In the genomic region with DNA sequence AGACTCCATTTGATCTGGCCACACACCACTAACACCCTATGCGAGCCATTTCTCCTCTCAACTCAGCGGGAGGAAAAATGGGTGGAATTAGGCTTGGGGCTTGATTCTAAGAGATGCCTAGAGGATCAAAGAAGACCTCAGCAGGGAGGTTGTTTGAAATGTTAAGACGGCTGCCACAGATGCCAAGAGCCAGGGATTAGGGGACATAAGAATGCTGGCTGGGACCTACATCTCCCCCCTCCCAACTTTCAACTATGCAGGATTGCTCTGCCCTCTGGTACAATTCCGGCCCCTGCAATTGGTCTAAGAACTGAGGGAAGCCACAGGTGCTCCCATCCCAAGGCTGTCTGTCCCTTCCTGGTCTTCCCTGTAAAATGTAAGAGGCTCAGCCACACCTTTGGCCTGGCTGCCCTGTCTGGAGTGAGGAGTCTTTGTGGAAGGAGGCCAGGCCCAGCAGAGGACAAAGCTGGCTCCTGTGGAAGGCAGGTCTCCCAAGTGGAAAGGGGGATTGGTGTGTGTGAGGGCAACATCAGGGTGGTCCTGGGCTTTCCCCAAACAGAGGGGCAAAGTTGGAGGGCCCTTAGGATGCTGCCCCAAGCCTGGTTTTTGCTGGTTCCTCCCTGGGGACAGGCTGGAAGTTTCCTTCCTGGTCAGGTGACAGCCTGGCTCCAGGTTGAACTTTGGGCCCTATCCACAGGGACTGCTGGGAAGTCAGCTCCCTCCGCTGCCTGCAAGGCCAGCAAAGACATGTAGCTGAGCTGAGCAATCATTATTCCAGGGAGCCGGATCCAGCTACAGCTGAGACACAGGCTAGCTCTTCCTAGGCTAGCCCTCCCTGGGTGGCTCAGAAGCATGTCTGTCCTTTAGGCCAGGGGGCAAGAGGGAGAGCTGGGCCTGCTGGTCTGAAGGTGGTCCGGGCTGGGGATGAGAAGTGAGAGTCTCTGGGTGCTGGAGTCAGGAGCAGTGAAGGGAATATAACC, we compare ENCODE assay signal across 1 cellular context.
A peak's percentile ranks its signal among the peaks of the same experiment; 100 is the strongest.
TF ChIP-seq lines count a peak whose summit lies in the region.

No MANE protein-coding gene starts in this region.

TF ChIP-seq in HepG2, 621 proteins besides CTCF, POLR2A, EP300 and RAD21 (continued from another document and continues in another):
- TF ChIP-seq, protein P1, sequence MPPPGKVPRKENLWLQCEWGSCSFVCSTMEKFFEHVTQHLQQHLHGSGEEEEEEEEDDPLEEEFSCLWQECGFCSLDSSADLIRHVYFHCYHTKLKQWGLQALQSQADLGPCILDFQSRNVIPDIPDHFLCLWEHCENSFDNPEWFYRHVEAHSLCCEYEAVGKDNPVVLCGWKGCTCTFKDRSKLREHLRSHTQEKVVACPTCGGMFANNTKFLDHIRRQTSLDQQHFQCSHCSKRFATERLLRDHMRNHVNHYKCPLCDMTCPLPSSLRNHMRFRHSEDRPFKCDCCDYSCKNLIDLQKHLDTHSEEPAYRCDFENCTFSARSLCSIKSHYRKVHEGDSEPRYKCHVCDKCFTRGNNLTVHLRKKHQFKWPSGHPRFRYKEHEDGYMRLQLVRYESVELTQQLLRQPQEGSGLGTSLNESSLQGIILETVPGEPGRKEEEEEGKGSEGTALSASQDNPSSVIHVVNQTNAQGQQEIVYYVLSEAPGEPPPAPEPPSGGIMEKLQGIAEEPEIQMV (CRISPR knock-in tag; IDR thresholded peaks at IDR 0.05; ENCODE audit: low read depth): peak; percentile 70
- no peak for TF ChIP-seq PCBP1 (IDR thresholded peaks at IDR 0.05; ENCODE audit: borderline replicate concordance, low read depth, low read length)
- TF ChIP-seq, protein P2, sequence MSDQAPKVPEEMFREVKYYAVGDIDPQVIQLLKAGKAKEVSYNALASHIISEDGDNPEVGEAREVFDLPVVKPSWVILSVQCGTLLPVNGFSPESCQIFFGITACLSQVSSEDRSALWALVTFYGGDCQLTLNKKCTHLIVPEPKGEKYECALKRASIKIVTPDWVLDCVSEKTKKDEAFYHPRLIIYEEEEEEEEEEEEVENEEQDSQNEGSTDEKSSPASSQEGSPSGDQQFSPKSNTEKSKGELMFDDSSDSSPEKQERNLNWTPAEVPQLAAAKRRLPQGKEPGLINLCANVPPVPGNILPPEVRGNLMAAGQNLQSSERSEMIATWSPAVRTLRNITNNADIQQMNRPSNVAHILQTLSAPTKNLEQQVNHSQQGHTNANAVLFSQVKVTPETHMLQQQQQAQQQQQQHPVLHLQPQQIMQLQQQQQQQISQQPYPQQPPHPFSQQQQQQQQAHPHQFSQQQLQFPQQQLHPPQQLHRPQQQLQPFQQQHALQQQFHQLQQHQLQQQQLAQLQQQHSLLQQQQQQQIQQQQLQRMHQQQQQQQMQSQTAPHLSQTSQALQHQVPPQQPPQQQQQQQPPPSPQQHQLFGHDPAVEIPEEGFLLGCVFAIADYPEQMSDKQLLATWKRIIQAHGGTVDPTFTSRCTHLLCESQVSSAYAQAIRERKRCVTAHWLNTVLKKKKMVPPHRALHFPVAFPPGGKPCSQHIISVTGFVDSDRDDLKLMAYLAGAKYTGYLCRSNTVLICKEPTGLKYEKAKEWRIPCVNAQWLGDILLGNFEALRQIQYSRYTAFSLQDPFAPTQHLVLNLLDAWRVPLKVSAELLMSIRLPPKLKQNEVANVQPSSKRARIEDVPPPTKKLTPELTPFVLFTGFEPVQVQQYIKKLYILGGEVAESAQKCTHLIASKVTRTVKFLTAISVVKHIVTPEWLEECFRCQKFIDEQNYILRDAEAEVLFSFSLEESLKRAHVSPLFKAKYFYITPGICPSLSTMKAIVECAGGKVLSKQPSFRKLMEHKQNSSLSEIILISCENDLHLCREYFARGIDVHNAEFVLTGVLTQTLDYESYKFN (CRISPR knock-in tag; conservative IDR thresholded peaks at IDR 0.05): peak; percentile 89
- no peak for TF ChIP-seq RORA (CRISPR knock-in tag; IDR thresholded peaks at IDR 0.05)
- TF ChIP-seq, protein P3, sequence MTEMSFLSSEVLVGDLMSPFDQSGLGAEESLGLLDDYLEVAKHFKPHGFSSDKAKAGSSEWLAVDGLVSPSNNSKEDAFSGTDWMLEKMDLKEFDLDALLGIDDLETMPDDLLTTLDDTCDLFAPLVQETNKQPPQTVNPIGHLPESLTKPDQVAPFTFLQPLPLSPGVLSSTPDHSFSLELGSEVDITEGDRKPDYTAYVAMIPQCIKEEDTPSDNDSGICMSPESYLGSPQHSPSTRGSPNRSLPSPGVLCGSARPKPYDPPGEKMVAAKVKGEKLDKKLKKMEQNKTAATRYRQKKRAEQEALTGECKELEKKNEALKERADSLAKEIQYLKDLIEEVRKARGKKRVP (CRISPR knock-in tag; IDR thresholded peaks at IDR 0.05): no peak
- 0 out of 2 replicates have a peak, but pooled peaks have one; percentile 73 for TF ChIP-seq ZBTB3 (CRISPR knock-in tag; IDR thresholded peaks at IDR 0.05; ENCODE audit: borderline replicate concordance, low read depth)
- peak; percentile 41 for TF ChIP-seq ZNF501 (CRISPR knock-in tag; IDR thresholded peaks at IDR 0.05)
- no peak for TF ChIP-seq ZSCAN30 (CRISPR knock-in tag; IDR thresholded peaks at IDR 0.05)
- peak; percentile 85 for TF ChIP-seq SALL1 (CRISPR knock-in tag; IDR thresholded peaks at IDR 0.05)
- TF ChIP-seq FOXK1 (CRISPR knock-in tag; IDR thresholded peaks at IDR 0.05; ENCODE audit: borderline replicate concordance, low read depth): peak; percentile 53; the same call in 1 of the 2 replicates
- TF ChIP-seq, protein P4, sequence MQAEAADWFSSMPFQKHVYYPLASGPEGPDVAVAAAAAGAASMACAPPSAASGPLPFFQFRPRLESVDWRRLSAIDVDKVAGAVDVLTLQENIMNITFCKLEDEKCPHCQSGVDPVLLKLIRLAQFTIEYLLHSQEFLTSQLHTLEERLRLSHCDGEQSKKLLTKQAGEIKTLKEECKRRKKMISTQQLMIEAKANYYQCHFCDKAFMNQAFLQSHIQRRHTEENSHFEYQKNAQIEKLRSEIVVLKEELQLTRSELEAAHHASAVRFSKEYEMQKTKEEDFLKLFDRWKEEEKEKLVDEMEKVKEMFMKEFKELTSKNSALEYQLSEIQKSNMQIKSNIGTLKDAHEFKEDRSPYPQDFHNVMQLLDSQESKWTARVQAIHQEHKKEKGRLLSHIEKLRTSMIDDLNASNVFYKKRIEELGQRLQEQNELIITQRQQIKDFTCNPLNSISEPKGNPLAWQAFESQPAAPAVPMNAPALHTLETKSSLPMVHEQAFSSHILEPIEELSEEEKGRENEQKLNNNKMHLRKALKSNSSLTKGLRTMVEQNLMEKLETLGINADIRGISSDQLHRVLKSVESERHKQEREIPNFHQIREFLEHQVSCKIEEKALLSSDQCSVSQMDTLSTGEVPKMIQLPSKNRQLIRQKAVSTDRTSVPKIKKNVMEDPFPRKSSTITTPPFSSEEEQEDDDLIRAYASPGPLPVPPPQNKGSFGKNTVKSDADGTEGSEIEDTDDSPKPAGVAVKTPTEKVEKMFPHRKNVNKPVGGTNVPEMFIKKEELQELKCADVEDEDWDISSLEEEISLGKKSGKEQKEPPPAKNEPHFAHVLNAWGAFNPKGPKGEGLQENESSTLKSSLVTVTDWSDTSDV (CRISPR knock-in tag; IDR thresholded peaks at IDR 0.05): peak; percentile 74; the same call in 1 of the 2 replicates
- TF ChIP-seq, protein P5, sequence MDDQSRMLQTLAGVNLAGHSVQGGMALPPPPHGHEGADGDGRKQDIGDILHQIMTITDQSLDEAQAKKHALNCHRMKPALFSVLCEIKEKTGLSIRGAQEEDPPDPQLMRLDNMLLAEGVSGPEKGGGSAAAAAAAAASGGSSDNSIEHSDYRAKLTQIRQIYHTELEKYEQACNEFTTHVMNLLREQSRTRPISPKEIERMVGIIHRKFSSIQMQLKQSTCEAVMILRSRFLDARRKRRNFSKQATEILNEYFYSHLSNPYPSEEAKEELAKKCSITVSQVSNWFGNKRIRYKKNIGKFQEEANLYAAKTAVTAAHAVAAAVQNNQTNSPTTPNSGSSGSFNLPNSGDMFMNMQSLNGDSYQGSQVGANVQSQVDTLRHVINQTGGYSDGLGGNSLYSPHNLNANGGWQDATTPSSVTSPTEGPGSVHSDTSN (CRISPR knock-in tag; IDR thresholded peaks at IDR 0.05; ENCODE audit: borderline replicate concordance): no peak
- no peak for TF ChIP-seq KLF12 (CRISPR knock-in tag; IDR thresholded peaks at IDR 0.05; ENCODE audit: borderline replicate concordance)
- TF ChIP-seq, protein P6, sequence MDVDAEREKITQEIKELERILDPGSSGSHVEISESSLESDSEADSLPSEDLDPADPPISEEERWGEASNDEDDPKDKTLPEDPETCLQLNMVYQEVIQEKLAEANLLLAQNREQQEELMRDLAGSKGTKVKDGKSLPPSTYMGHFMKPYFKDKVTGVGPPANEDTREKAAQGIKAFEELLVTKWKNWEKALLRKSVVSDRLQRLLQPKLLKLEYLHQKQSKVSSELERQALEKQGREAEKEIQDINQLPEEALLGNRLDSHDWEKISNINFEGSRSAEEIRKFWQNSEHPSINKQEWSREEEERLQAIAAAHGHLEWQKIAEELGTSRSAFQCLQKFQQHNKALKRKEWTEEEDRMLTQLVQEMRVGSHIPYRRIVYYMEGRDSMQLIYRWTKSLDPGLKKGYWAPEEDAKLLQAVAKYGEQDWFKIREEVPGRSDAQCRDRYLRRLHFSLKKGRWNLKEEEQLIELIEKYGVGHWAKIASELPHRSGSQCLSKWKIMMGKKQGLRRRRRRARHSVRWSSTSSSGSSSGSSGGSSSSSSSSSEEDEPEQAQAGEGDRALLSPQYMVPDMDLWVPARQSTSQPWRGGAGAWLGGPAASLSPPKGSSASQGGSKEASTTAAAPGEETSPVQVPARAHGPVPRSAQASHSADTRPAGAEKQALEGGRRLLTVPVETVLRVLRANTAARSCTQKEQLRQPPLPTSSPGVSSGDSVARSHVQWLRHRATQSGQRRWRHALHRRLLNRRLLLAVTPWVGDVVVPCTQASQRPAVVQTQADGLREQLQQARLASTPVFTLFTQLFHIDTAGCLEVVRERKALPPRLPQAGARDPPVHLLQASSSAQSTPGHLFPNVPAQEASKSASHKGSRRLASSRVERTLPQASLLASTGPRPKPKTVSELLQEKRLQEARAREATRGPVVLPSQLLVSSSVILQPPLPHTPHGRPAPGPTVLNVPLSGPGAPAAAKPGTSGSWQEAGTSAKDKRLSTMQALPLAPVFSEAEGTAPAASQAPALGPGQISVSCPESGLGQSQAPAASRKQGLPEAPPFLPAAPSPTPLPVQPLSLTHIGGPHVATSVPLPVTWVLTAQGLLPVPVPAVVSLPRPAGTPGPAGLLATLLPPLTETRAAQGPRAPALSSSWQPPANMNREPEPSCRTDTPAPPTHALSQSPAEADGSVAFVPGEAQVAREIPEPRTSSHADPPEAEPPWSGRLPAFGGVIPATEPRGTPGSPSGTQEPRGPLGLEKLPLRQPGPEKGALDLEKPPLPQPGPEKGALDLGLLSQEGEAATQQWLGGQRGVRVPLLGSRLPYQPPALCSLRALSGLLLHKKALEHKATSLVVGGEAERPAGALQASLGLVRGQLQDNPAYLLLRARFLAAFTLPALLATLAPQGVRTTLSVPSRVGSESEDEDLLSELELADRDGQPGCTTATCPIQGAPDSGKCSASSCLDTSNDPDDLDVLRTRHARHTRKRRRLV (CRISPR knock-in tag; IDR thresholded peaks at IDR 0.05): 0 out of 2 replicates have a peak, but pooled peaks have one; percentile 47
- TF ChIP-seq, protein P7, sequence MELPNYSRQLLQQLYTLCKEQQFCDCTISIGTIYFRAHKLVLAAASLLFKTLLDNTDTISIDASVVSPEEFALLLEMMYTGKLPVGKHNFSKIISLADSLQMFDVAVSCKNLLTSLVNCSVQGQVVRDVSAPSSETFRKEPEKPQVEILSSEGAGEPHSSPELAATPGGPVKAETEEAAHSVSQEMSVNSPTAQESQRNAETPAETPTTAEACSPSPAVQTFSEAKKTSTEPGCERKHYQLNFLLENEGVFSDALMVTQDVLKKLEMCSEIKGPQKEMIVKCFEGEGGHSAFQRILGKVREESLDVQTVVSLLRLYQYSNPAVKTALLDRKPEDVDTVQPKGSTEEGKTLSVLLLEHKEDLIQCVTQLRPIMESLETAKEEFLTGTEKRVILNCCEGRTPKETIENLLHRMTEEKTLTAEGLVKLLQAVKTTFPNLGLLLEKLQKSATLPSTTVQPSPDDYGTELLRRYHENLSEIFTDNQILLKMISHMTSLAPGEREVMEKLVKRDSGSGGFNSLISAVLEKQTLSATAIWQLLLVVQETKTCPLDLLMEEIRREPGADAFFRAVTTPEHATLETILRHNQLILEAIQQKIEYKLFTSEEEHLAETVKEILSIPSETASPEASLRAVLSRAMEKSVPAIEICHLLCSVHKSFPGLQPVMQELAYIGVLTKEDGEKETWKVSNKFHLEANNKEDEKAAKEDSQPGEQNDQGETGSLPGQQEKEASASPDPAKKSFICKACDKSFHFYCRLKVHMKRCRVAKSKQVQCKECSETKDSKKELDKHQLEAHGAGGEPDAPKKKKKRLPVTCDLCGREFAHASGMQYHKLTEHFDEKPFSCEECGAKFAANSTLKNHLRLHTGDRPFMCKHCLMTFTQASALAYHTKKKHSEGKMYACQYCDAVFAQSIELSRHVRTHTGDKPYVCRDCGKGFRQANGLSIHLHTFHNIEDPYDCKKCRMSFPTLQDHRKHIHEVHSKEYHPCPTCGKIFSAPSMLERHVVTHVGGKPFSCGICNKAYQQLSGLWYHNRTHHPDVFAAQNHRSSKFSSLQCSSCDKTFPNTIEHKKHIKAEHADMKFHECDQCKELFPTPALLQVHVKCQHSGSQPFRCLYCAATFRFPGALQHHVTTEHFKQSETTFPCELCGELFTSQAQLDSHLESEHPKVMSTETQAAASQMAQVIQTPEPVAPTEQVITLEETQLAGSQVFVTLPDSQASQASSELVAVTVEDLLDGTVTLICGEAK (IDR thresholded peaks at IDR 0.05): no peak
- TF ChIP-seq, protein P7 (CRISPR knock-in tag; IDR thresholded peaks at IDR 0.05): no peak
- TF ChIP-seq TBX2 (CRISPR knock-in tag; IDR thresholded peaks at IDR 0.05; ENCODE audit: borderline replicate concordance): peak; percentile 42; the same call in 1 of the 2 replicates
- peak; percentile 44; the same call in 1 of the 2 replicates for TF ChIP-seq ZNF160 (CRISPR knock-in tag; IDR thresholded peaks at IDR 0.05)
- TF ChIP-seq ZNF563 (CRISPR knock-in tag; IDR thresholded peaks at IDR 0.05): no peak; the same call in 1 of the 2 replicates
